In genomic region chr5:98844865-98845264, GRCh38 we compare ENCODE assay signal across 8 cellular contexts.
"Had no signal": no experiment of that assay in that cellular context is flagged by ENCODE, and none has a peak within 500 bp of the region (broad histone marks: within the 10 kb centered on the region; RNA-seq: fewer than 3 reads in every experiment).

No MANE protein-coding gene starts in this region.

- H3K4me2 ChIP-seq: GM23338 had no signal

- H3K27ac Mint-ChIP-seq: GM23338 had no signal

- DNase-seq: H7, IMR-90, KG1 had no signal

- FAIRE-seq: K562 had no signal

- H2AFZ ChIP-seq: GM23338 had no signal

- ATAC-seq: GM23338, HCT116, K562 had no signal

- H3K4me3 ChIP-seq: GM23338, HAP-1, K562 had no signal

- H3K4me3 Mint-ChIP-seq: GM23338 had no signal

- H3K27ac ChIP-seq: HL-60 had no signal

- H3K36me3 ChIP-seq: HAP-1 had no signal

- H3K4me1 Mint-ChIP-seq: GM23338 had no signal
